Comparison of ENCODE assay signal across 8 cellular contexts in genomic region chr11:64804346-64805210, GRCh38. TPM values are rescaled to one million over a fixed set of nuclear protein-coding genes. Genes with fewer than 3 reads are reported as not detected.
DNase-seq lines count a peak whose midpoint lies in the region; ATAC-seq, FAIRE-seq and TF ChIP-seq lines count a peak whose summit lies in the region.

No MANE protein-coding gene starts in this region.

- H3K27ac Mint-ChIP-seq in astrocyte (ENCODE audit: unreplicated experiment) (no peak overlapping the region), naive B cell (peak overlapping the region in 3 of 6 donors; percentile 42 to 98 (median 93))

- H3K27ac ChIP-seq in C4-2B (peak overlapping the region; percentile 65), HUES48 (ENCODE audit: low read depth, low read length) (peak overlapping the region; percentile 88), astrocyte (ENCODE audit: low read depth, low read length) (no peak overlapping the region)

- H3K4me3 Mint-ChIP-seq in astrocyte (ENCODE audit: unreplicated experiment) = peak overlapping the region; percentile 94
- H3K4me3 Mint-ChIP-seq in naive B cell = peak overlapping the region; percentile 44 to 95 (median 92)

- H3K4me1 ChIP-seq in HUES48 (ENCODE audit: control insufficient read depth, insufficient read depth, low read length) (peaks cover 13% of the 10 kb centered on the region), astrocyte (ENCODE audit: insufficient read depth, low read length) (peaks cover 14% of the 10 kb centered on the region)

- H3K9me3 ChIP-seq in HUES48 (ENCODE audit: control insufficient read depth, insufficient read depth, low read length) (no peaks in the 10 kb centered on the region), astrocyte (ENCODE audit: insufficient read depth, low read depth, low read length) (no peaks in the 10 kb centered on the region)

- H3K27me3 ChIP-seq in HUES48 (ENCODE audit: control insufficient read depth, insufficient read depth, low read length) = no peaks in the 10 kb centered on the region
- no peaks in the 10 kb centered on the region for H3K27me3 ChIP-seq in astrocyte (ENCODE audit: insufficient read depth, low read length)

- ATAC-seq in naive B cell (ENCODE audit: low read depth in 2 of 2) (no peak), HG02970 (IDR thresholded peaks at IDR 0.05; ENCODE audit: low FRiP score, unreplicated experiment) (no peak), left lobe of liver (no peak)

- H3K4me2 ChIP-seq in astrocyte (ENCODE audit: low read length) = peak overlapping the region; percentile 91

- peaks cover 9% of the 10 kb centered on the region for H3K79me2 ChIP-seq in astrocyte (ENCODE audit: insufficient read depth, low read length)

- H3K4me1 Mint-ChIP-seq in astrocyte (ENCODE audit: low read depth, unreplicated experiment) (peaks cover 5% of the 10 kb centered on the region), naive B cell (peaks cover 51 to 72% (median 57%) of the 10 kb centered on the region in 3 donors)

- DNase-seq in astrocyte (ENCODE audit: low read depth) (no peak), naive B cell (no peak), GM12891 (ENCODE audit: insufficient read length, low spot score) (no peak), left lobe of liver (ENCODE audit: low spot score) (no peak)
- DNase-seq in stimulated activated CD4-positive, alpha-beta T cell treated with anti-CD3 and anti-CD28 coated beads, Interleukin-2, amount 100 ng/mL, for 24 hours = no peak

- no peak for FAIRE-seq in astrocyte (lab: Jason Lieb, UNC)
- FAIRE-seq in GM12891 (lab: Jason Lieb, UNC) = no peak

- H2AFZ ChIP-seq in astrocyte (ENCODE audit: low read depth, low read length) = no peak overlapping the region

- H3K36me3 Mint-ChIP-seq in astrocyte (ENCODE audit: low read depth, unreplicated experiment) (peaks cover 4% of the 10 kb centered on the region), naive B cell (peaks cover 0 to 18% of the 10 kb centered on the region in 2 donors)

- peak overlapping the region; percentile 79 for H3K4me3 ChIP-seq in HUES48 (ENCODE audit: low read depth, low read length)
- no peak overlapping the region for H3K4me3 ChIP-seq in astrocyte (ENCODE audit: insufficient read depth, low read depth, low read length)

- no peak for TF ChIP-seq POLR2A in GM12891 (IDR thresholded peaks at IDR 0.05; ENCODE audit: low read depth, low read length)

- H3K27me3 Mint-ChIP-seq in astrocyte (ENCODE audit: low read depth, unreplicated experiment) (no peaks in the 10 kb centered on the region), naive B cell (no peaks in the 10 kb centered on the region)

- peaks cover 47% of the 10 kb centered on the region for H3K36me3 ChIP-seq in HUES48 (ENCODE audit: control insufficient read depth, insufficient read depth, low read length)
- H3K36me3 ChIP-seq in astrocyte (ENCODE audit: insufficient read depth, low read length) = peaks cover 2% of the 10 kb centered on the region

- peaks cover 18% of the 10 kb centered on the region for H4K20me1 ChIP-seq in astrocyte (ENCODE audit: insufficient read depth, low read length)

- H3K9me3 Mint-ChIP-seq in astrocyte (ENCODE audit: unreplicated experiment) (no peaks in the 10 kb centered on the region), naive B cell (no peaks in the 10 kb centered on the region)

- H3K9ac ChIP-seq in HUES48 (ENCODE audit: low read depth, low read length) (no peak overlapping the region), astrocyte (ENCODE audit: low read length) (no peak overlapping the region)

- no peak for TF ChIP-seq CTCF in C4-2B (conservative IDR thresholded peaks at IDR 0.05)
- TF ChIP-seq CTCF in astrocyte (IDR thresholded peaks at IDR 0.05; ENCODE audit: insufficient read depth, low read depth, low read length) = no peak

TF ChIP-seq in GM12891, 5 proteins besides CTCF, POLR2A, EP300 and RAD21:
- TF ChIP-seq TAF1 (IDR thresholded peaks at IDR 0.05; ENCODE audit: low read depth, low read length) = no peak
- no peak for TF ChIP-seq POLR2AphosphoS5 (IDR thresholded peaks at IDR 0.05; ENCODE audit: low read depth, low read length)
- no peak for TF ChIP-seq SPI1 (IDR thresholded peaks at IDR 0.05; ENCODE audit: low read depth, low read length)
- TF ChIP-seq POU2F2 (IDR thresholded peaks at IDR 0.05; ENCODE audit: low read depth, low read length) = no peak
- no peak for TF ChIP-seq PAX5 (IDR thresholded peaks at IDR 0.05; ENCODE audit: insufficient read depth, low read length, severe bottlenecking)

RNA-seq across cellular contexts. Expression of gene MAP4K2, which starts 1.6 kb away (rescaled TPM):
- total RNA-seq in astrocyte (11.2 and 12.3 TPM in 2 replicates), left lobe of liver (6.6 TPM)
- polyA plus RNA-seq in naive B cell (ENCODE audit: low read depth in 6 of 6) = 10 to 100 TPM; 29.8 to 65.0 (median 39.7) TPM
- 30.2 TPM for polyA plus RNA-seq in GM12891 (2012; ENCODE audit: low read depth, missing spikeins)

RNA-seq across cellular contexts. Expression of gene MEN1, which starts 5.8 kb away (rescaled TPM):
- total RNA-seq in astrocyte (26.0 and 27.5 TPM in 2 replicates), left lobe of liver (24.0 TPM)
- polyA plus RNA-seq in naive B cell (ENCODE audit: low read depth in 6 of 6) = 10 to 100 TPM; 12.3 to 49.5 (median 27.4) TPM
- 16.2 TPM for polyA plus RNA-seq in GM12891 (2012; ENCODE audit: low read depth, missing spikeins)

RNA-seq across cellular contexts. Expression of gene SF1, which starts 26.2 kb away (rescaled TPM):
- total RNA-seq in astrocyte = 210 and 215 TPM in 2 replicates
- 100 to 1,000 TPM in 4 of 6 donors, 10 to 100 TPM in 2; 68.6 to 242 (median 132) TPM for polyA plus RNA-seq in naive B cell (ENCODE audit: low read depth in 6 of 6)
- polyA plus RNA-seq in GM12891 (2012; ENCODE audit: low read depth, missing spikeins) = 141 TPM
- total RNA-seq in left lobe of liver = 104 TPM

RNA-seq across cellular contexts. Expression of gene CDC42BPG, which starts 39.9 kb away (rescaled TPM):
- total RNA-seq in astrocyte (2.0 and 4.6 TPM in 2 replicates), left lobe of liver (1.2 TPM)
- polyA plus RNA-seq in naive B cell (ENCODE audit: low read depth in 6 of 6) = under 1 TPM in 4 of 6 donors, not detected in 2; 0.17 to 0.57 (median 0.33) TPM
- 0.36 TPM for polyA plus RNA-seq in GM12891 (2012; ENCODE audit: low read depth, missing spikeins)

RNA-seq across cellular contexts. Expression of gene PYGM, which starts 44.8 kb away (rescaled TPM):
- total RNA-seq in astrocyte = 0.68 and 1.0 TPM in 2 replicates
- polyA plus RNA-seq in naive B cell (ENCODE audit: low read depth in 6 of 6) = 1 to 10 TPM in 5 of 6 donors, not detected in 1; 2.1 to 4.9 (median 2.2) TPM
- polyA plus RNA-seq in GM12891 (2012; ENCODE audit: low read depth, missing spikeins) = 0.23 TPM
- 0.28 TPM for total RNA-seq in left lobe of liver
